In the genomic region with DNA sequence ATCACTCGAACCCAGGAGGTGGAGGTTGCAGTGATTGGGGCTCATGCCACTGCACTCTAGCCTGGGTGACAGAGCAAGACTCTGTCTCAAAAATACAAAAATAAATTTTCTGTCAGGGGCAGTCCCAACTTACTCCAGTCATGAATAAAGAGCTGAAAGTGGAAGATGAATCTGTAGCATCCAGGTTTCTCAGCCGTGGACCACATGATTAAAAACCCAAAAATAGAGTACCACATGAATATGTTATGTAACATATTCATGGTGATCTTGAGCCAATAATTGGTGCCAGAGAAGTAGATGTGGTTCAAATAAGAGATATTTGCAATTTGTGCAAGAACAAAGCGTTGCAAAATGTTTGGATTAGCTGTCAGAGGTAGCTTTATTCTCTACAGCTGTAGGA, we compare ENCODE assay signal across 29 cellular contexts. TPM values are rescaled to one million over a fixed set of nuclear protein-coding genes. Genes with fewer than 3 reads are reported as not detected.
A peak's percentile ranks its signal among the peaks of the same experiment; 100 is the strongest.
DNase-seq lines count a peak whose midpoint lies in the region; ATAC-seq and TF ChIP-seq lines count a peak whose summit lies in the region.
"Had no signal": no experiment of that assay in that cellular context is flagged by ENCODE, and none has a peak within 500 bp of the region (broad histone marks: within the 10 kb centered on the region; RNA-seq: fewer than 3 reads in every experiment).

No MANE protein-coding gene starts in this region.

- DNase-seq in choroid plexus epithelial cell (ENCODE audit: low read depth) (peak; percentile 54), glomerular visceral epithelial cell (ENCODE audit: extremely low spot score) (no peak)
- DNase-seq in activated T-helper 1 cell treated with anti-CD3 and anti-CD28 coated beads, Interleukin-12 subunit alpha, Interleukin-12 subunit beta, Interleukin-2, Interleukin-4 antibody, amounts not matched to agents 30 ng/mL and 10 ng/mL and 1 ng/mL, durations not matched to agents 14 hours and 24 hours and 36 hours (ENCODE audit: low spot score), result no peak
- DNase-seq: BE2C; CD8-positive, alpha-beta memory T cell; DMS 273 treated with DMSO at 0.1 percent for 48 hours; DMS79; EL; GDM1; H9; IMR-90; KG1; MM.1S; NCI-H1048; NCI-H1417; NCI-H1694; NCI-H2029 treated with DMSO at 0.1 percent for 48 hours; NCI-H2227 treated with DMSO at 0.1 percent for 48 hours; NCI-H526 treated with DMSO at 0.1 percent for 48 hours; SHP77 had no signal

- H3K27ac Mint-ChIP-seq in nephron, result peak overlapping the region in 2 of 3 experiments; percentile 4 to 48
- no peak overlapping the region for H3K27ac Mint-ChIP-seq in activated T-helper 1 cell treated with anti-CD3 and anti-CD28 coated beads, Interleukin-12 subunit alpha, Interleukin-12 subunit beta, Interleukin-2, Interleukin-4 antibody, amounts not matched to agents 30 ng/mL and 10 ng/mL and 1 ng/mL, durations not matched to agents 14 hours and 24 hours and 36 hours
- H3K27ac Mint-ChIP-seq: CD14-positive monocyte, GM23338 had no signal

- H3K27me3 Mint-ChIP-seq in nephron (ENCODE audit: low read depth), result peaks cover 4% of the 10 kb centered on the region
- peaks cover 3% of the 10 kb centered on the region for H3K27me3 Mint-ChIP-seq in activated T-helper 1 cell treated with anti-CD3 and anti-CD28 coated beads, Interleukin-12 subunit alpha, Interleukin-12 subunit beta, Interleukin-2, Interleukin-4 antibody, amounts not matched to agents 30 ng/mL and 10 ng/mL and 1 ng/mL, durations not matched to agents 14 hours and 24 hours and 36 hours (ENCODE audit: insufficient read depth)

- peaks cover 21% of the 10 kb centered on the region for H3K4me1 Mint-ChIP-seq in nephron
- H3K4me1 Mint-ChIP-seq in activated T-helper 1 cell treated with anti-CD3 and anti-CD28 coated beads, Interleukin-12 subunit alpha, Interleukin-12 subunit beta, Interleukin-2, Interleukin-4 antibody, amounts not matched to agents 30 ng/mL and 10 ng/mL and 1 ng/mL, durations not matched to agents 14 hours and 24 hours and 36 hours (ENCODE audit: low read depth), result no peaks in the 10 kb centered on the region
- H3K4me1 Mint-ChIP-seq: CD8-positive, alpha-beta memory T cell; GM23338; H9 had no signal

- H3K9me3 Mint-ChIP-seq in nephron, result no peaks in the 10 kb centered on the region
- H3K9me3 Mint-ChIP-seq in activated T-helper 1 cell treated with anti-CD3 and anti-CD28 coated beads, Interleukin-12 subunit alpha, Interleukin-12 subunit beta, Interleukin-2, Interleukin-4 antibody, amounts not matched to agents 30 ng/mL and 10 ng/mL and 1 ng/mL, durations not matched to agents 14 hours and 24 hours and 36 hours, result no peaks in the 10 kb centered on the region
- H3K9me3 Mint-ChIP-seq: CD8-positive, alpha-beta memory T cell; GM23338; H9 had no signal

- no peak for TF ChIP-seq CTCF in choroid plexus epithelial cell (conservative IDR thresholded peaks at IDR 0.05; ENCODE audit: low read depth, low read length)
- TF ChIP-seq CTCF in nephron (IDR thresholded peaks at IDR 0.05; ENCODE audit: unreplicated experiment in 3 of 3), result no peak

- peak; percentile 64 for ATAC-seq in GM21619 (IDR thresholded peaks at IDR 0.05; ENCODE audit: unreplicated experiment)
- ATAC-seq in HG03108 (IDR thresholded peaks at IDR 0.05; ENCODE audit: unreplicated experiment), result no peak
- no peak for ATAC-seq in GM21423 (IDR thresholded peaks at IDR 0.05; ENCODE audit: unreplicated experiment)
- ATAC-seq: GM12878, GM23338 had no signal

- no peaks in the 10 kb centered on the region for H3K36me3 Mint-ChIP-seq in nephron (ENCODE audit: low read depth)
- no peaks in the 10 kb centered on the region for H3K36me3 Mint-ChIP-seq in activated T-helper 1 cell treated with anti-CD3 and anti-CD28 coated beads, Interleukin-12 subunit alpha, Interleukin-12 subunit beta, Interleukin-2, Interleukin-4 antibody, amounts not matched to agents 30 ng/mL and 10 ng/mL and 1 ng/mL, durations not matched to agents 14 hours and 24 hours and 36 hours (ENCODE audit: low read depth)
- H3K36me3 Mint-ChIP-seq: CD14-positive monocyte; CD8-positive, alpha-beta memory T cell had no signal

- intact Hi-C loops in activated T-helper 1 cell treated with anti-CD3 and anti-CD28 coated beads, Interleukin-12 subunit alpha, Interleukin-12 subunit beta, Interleukin-2, Interleukin-4 antibody, amounts not matched to agents 30 ng/mL and 10 ng/mL and 1 ng/mL, durations not matched to agents 14 hours and 24 hours and 36 hours (cut with micrococcal nuclease), result no loop called here

- no peak overlapping the region for H3K4me3 Mint-ChIP-seq in nephron
- H3K4me3 Mint-ChIP-seq in activated T-helper 1 cell treated with anti-CD3 and anti-CD28 coated beads, Interleukin-12 subunit alpha, Interleukin-12 subunit beta, Interleukin-2, Interleukin-4 antibody, amounts not matched to agents 30 ng/mL and 10 ng/mL and 1 ng/mL, durations not matched to agents 14 hours and 24 hours and 36 hours, result no peak overlapping the region
- H3K4me3 Mint-ChIP-seq: CD14-positive monocyte; CD8-positive, alpha-beta memory T cell; GM23338; H9 had no signal

- H3K4me3 ChIP-seq in choroid plexus epithelial cell (ENCODE audit: low read depth, low read length), result no peak overlapping the region
- H3K4me3 ChIP-seq: GM12878, GM23338, SK-N-MC had no signal

RNA-seq across cellular contexts. Expression of gene SPIC, which starts 23.1 kb away (rescaled TPM):
- total RNA-seq in activated T-helper 1 cell treated with anti-CD3 and anti-CD28 coated beads, Interleukin-12 subunit alpha, Interleukin-12 subunit beta, Interleukin-2, Interleukin-4 antibody, amounts not matched to agents 30 ng/mL and 10 ng/mL and 1 ng/mL, durations not matched to agents 14 hours and 24 hours and 36 hours, result not detected in 2 replicates
- total RNA-seq: CD8-positive, alpha-beta memory T cell; GM23338; H9; IMR-90; NCI-H460 had no signal
